ENCODE assay signal across 1 cellular context in genomic region chr7:34849163-34849960, GRCh38.
TF ChIP-seq lines count a peak whose summit lies in the region.

No MANE protein-coding gene starts in this region.

TF ChIP-seq in SK-N-SH treated with all-trans-retinoic acid at 6 μM for 48 hours, 23 proteins besides CTCF, POLR2A, EP300 and RAD21 (continued from another document):
- no peak for TF ChIP-seq PATZ1 (CRISPR knock-in tag; IDR thresholded peaks at IDR 0.05; ENCODE audit: borderline replicate concordance)
